ENCODE assay signal across 8 cellular contexts in the genomic region with DNA sequence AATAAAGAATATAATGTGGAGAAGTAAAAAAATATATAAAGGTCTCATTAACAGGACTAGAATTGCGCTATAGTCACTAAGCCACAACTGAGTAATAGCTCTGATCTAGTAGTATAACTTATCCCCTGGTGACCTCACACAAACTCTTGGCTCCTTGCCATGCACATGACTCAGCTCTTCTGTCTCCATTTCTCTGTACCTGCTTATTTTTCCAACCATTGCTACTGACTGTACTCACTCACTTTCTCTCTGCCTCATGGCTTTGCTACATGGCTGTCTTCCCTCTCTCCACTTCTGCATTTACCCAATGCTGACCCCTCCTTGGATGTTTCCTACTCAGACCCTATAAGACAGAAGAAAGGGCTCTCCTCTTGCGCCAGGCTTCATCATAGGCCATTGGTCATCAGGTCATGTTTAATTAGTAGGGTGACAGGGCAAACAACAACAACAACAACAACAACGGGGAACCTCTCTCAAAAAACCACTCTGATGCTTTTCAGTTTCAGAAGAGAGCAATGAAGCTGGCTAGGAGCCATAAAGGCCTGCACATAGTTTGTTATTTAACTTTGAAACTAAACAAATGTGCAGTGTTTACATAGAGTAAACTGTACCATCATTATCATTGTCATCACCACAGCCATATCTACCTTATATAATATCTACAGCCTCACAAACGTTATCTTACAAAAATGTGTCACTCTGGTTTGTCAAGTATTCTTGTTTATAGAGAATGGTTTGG. TPM values are rescaled to one million over a fixed set of nuclear protein-coding genes. Genes with fewer than 3 reads are reported as not detected.
DNase-seq lines count a peak whose midpoint lies in the region; TF ChIP-seq lines count a peak whose summit lies in the region.

No MANE protein-coding gene starts in this region.

- H3K36me3 ChIP-seq in mesodermal cell (ENCODE audit: control insufficient read depth, insufficient read depth, low read length) (no peaks in the 10 kb centered on the region), tibial artery (no peaks in the 10 kb centered on the region)

- no peaks in the 10 kb centered on the region for H3K9me3 Mint-ChIP-seq in activated naive CD4-positive, alpha-beta T cell treated with anti-CD3 and anti-CD28 coated beads, Interleukin-2, amount 50 U/mL, for 24 hours

- no peaks in the 10 kb centered on the region for H3K27me3 Mint-ChIP-seq in activated naive CD4-positive, alpha-beta T cell treated with anti-CD3 and anti-CD28 coated beads, Interleukin-2, amount 50 U/mL, for 24 hours

- H3K27me3 ChIP-seq in tibial artery: no peaks in the 10 kb centered on the region

- peak; percentile 18 for DNase-seq in activated T-cell treated with anti-CD3 and anti-CD28 coated beads for 1 hour (ENCODE audit: low read depth)
- no peak for DNase-seq in activated T-cell treated with anti-CD3 and anti-CD28 coated beads, Interleukin-2, amount 50 U/mL, for 1 hour
- peak; percentile 66 for DNase-seq in NCI-H774 (lab: John Stamatoyannopoulos, UW)
- peak; percentile 72 for DNase-seq in stromal cell of bone marrow (ENCODE audit: low read depth)
- no peak for DNase-seq in GM19238 (ENCODE audit: insufficient read length, low spot score)
- no peak for DNase-seq in tibial artery

- no peak overlapping the region for H3K4me3 ChIP-seq in mesodermal cell (ENCODE audit: extremely low read depth, insufficient read depth, low read length, poor library complexity, severe bottlenecking)
- H3K4me3 ChIP-seq in tibial artery: no peak overlapping the region

- H3K36me3 Mint-ChIP-seq in activated naive CD4-positive, alpha-beta T cell treated with anti-CD3 and anti-CD28 coated beads, Interleukin-2, amount 50 U/mL, for 24 hours: no peaks in the 10 kb centered on the region

- no peak for TF ChIP-seq CTCF in tibial artery (IDR thresholded peaks at IDR 0.05)

- intact Hi-C loops in tibial artery (cut with DNase I; ENCODE audit: low total_unique reads): no loop called here

- H3K4me1 ChIP-seq in mesodermal cell (ENCODE audit: control insufficient read depth, insufficient read depth, low read length, poor library complexity, severe bottlenecking) (no peaks in the 10 kb centered on the region), tibial artery (no peaks in the 10 kb centered on the region)

- H3K4me3 Mint-ChIP-seq in activated naive CD4-positive, alpha-beta T cell treated with anti-CD3 and anti-CD28 coated beads, Interleukin-2, amount 50 U/mL, for 24 hours: no peak overlapping the region

- peak overlapping the region; percentile 31 for H3K27ac Mint-ChIP-seq in activated naive CD4-positive, alpha-beta T cell treated with anti-CD3 and anti-CD28 coated beads, Interleukin-2, amount 50 U/mL, for 24 hours

- peak overlapping the region; percentile 36 for H3K27ac ChIP-seq in mesodermal cell (ENCODE audit: low read depth, low read length, severe bottlenecking)
- no peak overlapping the region for H3K27ac ChIP-seq in tibial artery

- H3K9me3 ChIP-seq in mesodermal cell (ENCODE audit: control insufficient read depth, low read length) (no peaks in the 10 kb centered on the region), tibial artery (no peaks in the 10 kb centered on the region)

- peaks cover 32% of the 10 kb centered on the region for H3K4me1 Mint-ChIP-seq in activated naive CD4-positive, alpha-beta T cell treated with anti-CD3 and anti-CD28 coated beads, Interleukin-2, amount 50 U/mL, for 24 hours

- 86 to 100% methylated on average over 1 to 2 of the region's 4 CpGs for WGBS in mesodermal cell (ENCODE audit: insufficient coverage in 2 of 2), 2 experiments

RNA-seq across cellular contexts. Expression of gene KRAS, which starts 25.6 kb away (rescaled TPM):
- polyA plus RNA-seq in mesodermal cell (2013, experiment 1 of 2): 28.7 TPM
- polyA plus RNA-seq in mesodermal cell (2013, experiment 2 of 2): 31.9 TPM

Comparison
In these comparisons a context has a peak if more than half of its experiments do, and no peak if none do; other contexts are left out.
1. DNase-seq: peak in activated T-cell treated with anti-CD3 and anti-CD28 coated beads for 1 hour (single experiment), NCI-H774 (single experiment) and stromal cell of bone marrow (single experiment); none in activated T-cell treated with anti-CD3 and anti-CD28 coated beads, Interleukin-2, amount 50 U/mL, for 1 hour (single experiment), GM19238 (single experiment) and tibial artery (0 of 2).